In the genomic region with DNA sequence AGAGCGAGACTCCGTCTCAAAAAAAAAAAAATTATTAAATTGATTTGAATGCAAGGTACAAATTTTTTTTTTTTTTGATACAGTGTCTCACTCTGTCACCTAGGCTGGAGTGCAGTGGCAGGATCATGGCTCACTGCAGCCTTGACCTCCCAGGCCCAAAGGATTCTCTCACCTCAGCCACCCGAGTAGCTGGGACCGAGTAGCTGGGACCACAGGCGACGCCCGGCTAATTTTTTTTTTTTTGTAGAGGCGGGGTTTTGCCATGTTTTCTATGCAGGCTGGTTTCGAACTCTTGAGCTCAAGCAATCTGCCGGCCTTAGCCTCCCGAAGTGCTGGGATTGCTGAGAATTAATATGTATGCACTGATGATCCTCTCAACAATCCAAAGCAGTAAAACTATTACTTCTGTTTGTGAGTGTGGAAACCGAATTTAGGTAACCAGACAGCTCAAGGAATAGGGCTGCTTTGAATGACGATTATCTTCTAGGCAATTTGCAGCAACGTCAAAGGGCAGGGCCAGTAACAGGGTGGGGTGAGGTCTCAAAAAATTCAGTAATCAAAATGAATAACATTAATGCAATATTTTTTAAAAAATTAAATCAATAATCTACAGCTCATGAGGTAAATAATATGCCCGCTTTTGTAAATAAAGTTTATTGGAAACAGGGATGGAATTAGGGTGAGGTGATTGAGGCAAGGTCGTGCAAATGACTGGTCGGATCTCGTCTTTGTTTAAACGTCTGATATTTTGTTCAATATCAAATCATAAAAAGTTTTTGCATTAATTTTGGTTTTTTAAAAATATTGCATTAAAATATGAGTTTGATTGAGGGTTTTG, we compare ENCODE assay signal across 8 cellular contexts. TPM values are rescaled to one million over a fixed set of nuclear protein-coding genes. Genes with fewer than 3 reads are reported as not detected.
A peak's percentile ranks its signal among the peaks of the same experiment; 100 is the strongest.
DNase-seq lines count a peak whose midpoint lies in the region; ATAC-seq and TF ChIP-seq lines count a peak whose summit lies in the region.

No MANE protein-coding gene starts in this region.

- peak; percentile 31 for DNase-seq in NCI-H2227 treated with DMSO at 0.1 percent for 48 hours (lab: John Stamatoyannopoulos, UW)
- DNase-seq in coronary artery (ENCODE audit: low spot score), result no peak
- no peak for DNase-seq in natural killer cell treated with Interleukin-12 subunit alpha and Interleukin-12 subunit beta and Interleukin-15 and Interleukin-18, amount 100 ng/mL, for 72 hours (ENCODE audit: low spot score)
- DNase-seq in mucosa of gallbladder (ENCODE audit: low spot score), result no peak
- no peak for DNase-seq in stimulated activated naive CD4-positive, alpha-beta T cell (lab: John Stamatoyannopoulos, UW)
- no peak for DNase-seq in NCI-H1436 treated with DMSO at 0.1 percent for 48 hours (lab: John Stamatoyannopoulos, UW)

- peak overlapping the region; percentile 88 to 90 for H3K27ac Mint-ChIP-seq in natural killer cell treated with Interleukin-12 subunit alpha and Interleukin-12 subunit beta and Interleukin-15 and Interleukin-18, amount 100 ng/mL, for 72 hours

- H3K27ac ChIP-seq in coronary artery, result peak overlapping the region; percentile 75 to 87

- peaks cover 6 to 12% of the 10 kb centered on the region in 2 donors for H3K4me1 Mint-ChIP-seq in natural killer cell treated with Interleukin-12 subunit alpha and Interleukin-12 subunit beta and Interleukin-15 and Interleukin-18, amount 100 ng/mL, for 72 hours (ENCODE audit: low read depth in 2 of 2)

- peaks cover 6% of the 10 kb centered on the region for H3K36me3 Mint-ChIP-seq in natural killer cell treated with Interleukin-12 subunit alpha and Interleukin-12 subunit beta and Interleukin-15 and Interleukin-18, amount 100 ng/mL, for 72 hours

- no peak for TF ChIP-seq CTCF in coronary artery (IDR thresholded peaks at IDR 0.05)

- no peaks in the 10 kb centered on the region for H3K27me3 Mint-ChIP-seq in natural killer cell treated with Interleukin-12 subunit alpha and Interleukin-12 subunit beta and Interleukin-15 and Interleukin-18, amount 100 ng/mL, for 72 hours

- H3K4me3 Mint-ChIP-seq in natural killer cell treated with Interleukin-12 subunit alpha and Interleukin-12 subunit beta and Interleukin-15 and Interleukin-18, amount 100 ng/mL, for 72 hours, result peak overlapping the region; percentile 98

- H3K4me3 ChIP-seq in GM08714 (ENCODE audit: low read length) (peak overlapping the region; percentile 77), coronary artery (peak overlapping the region; percentile 86)

- no peaks in the 10 kb centered on the region for H3K9me3 Mint-ChIP-seq in natural killer cell treated with Interleukin-12 subunit alpha and Interleukin-12 subunit beta and Interleukin-15 and Interleukin-18, amount 100 ng/mL, for 72 hours

- ATAC-seq in natural killer cell treated with Interleukin-12 subunit alpha and Interleukin-12 subunit beta and Interleukin-15 and Interleukin-18, amount 100 ng/mL, for 72 hours, result no peak
- no peak for ATAC-seq in GM18502 (IDR thresholded peaks at IDR 0.05; ENCODE audit: poor library complexity, unreplicated experiment)

RNA-seq across cellular contexts. Expression of gene CLSPN, which starts 1.2 kb away (rescaled TPM):
- 10 to 100 TPM; 46.3 to 87.3 TPM for total RNA-seq in natural killer cell treated with Interleukin-12 subunit alpha and Interleukin-12 subunit beta and Interleukin-15 and Interleukin-18, amount 100 ng/mL, for 72 hours
- total RNA-seq in mucosa of gallbladder, result 0.95 TPM

RNA-seq across cellular contexts. Expression of gene AGO4, which starts 39.2 kb away (rescaled TPM):
- total RNA-seq in natural killer cell treated with Interleukin-12 subunit alpha and Interleukin-12 subunit beta and Interleukin-15 and Interleukin-18, amount 100 ng/mL, for 72 hours, result 10 to 100 TPM; 10.2 to 15.3 TPM
- 19.3 TPM for total RNA-seq in mucosa of gallbladder

RNA-seq across cellular contexts. Expression of gene C1orf216, which starts 49.9 kb away (rescaled TPM):
- 10 to 100 TPM; 15.9 to 41.1 TPM for total RNA-seq in natural killer cell treated with Interleukin-12 subunit alpha and Interleukin-12 subunit beta and Interleukin-15 and Interleukin-18, amount 100 ng/mL, for 72 hours
- total RNA-seq in mucosa of gallbladder, result 11.0 TPM

Comparison
In these comparisons a context has a peak if more than half of its experiments do, and no peak if none do; other contexts are left out.
1. RNA of gene CLSPN, which starts 1.2 kb away (total RNA-seq): 46.3 to 87.3 TPM in natural killer cell treated with Interleukin-12 subunit alpha and Interleukin-12 subunit beta and Interleukin-15 and Interleukin-18, amount 100 ng/mL, for 72 hours; 0.95 TPM in mucosa of gallbladder (single experiment); every median in the first group is over 10 times any median in the second.